In genomic region chr11:96390403-96390830, GRCh38 we compare ENCODE assay signal across 8 cellular contexts.
DNase-seq lines count a peak whose midpoint lies in the region; ATAC-seq and TF ChIP-seq lines count a peak whose summit lies in the region.

No MANE protein-coding gene starts in this region.

- ATAC-seq in GM19023 (IDR thresholded peaks at IDR 0.05; ENCODE audit: unreplicated experiment) = no peak

- H3K36me3 ChIP-seq in DOHH2 (ENCODE audit: control insufficient read depth, low read length) = peaks cover 26% of the 10 kb centered on the region
- no peaks in the 10 kb centered on the region for H3K36me3 ChIP-seq in MM.1S (replicated peaks; ENCODE audit: insufficient read depth, low read length)
- no peaks in the 10 kb centered on the region for H3K36me3 ChIP-seq in duodenal mucosa (ENCODE audit: control insufficient read depth in 1 of 2, insufficient read depth in 2 of 2, low read length in 2 of 2)
- no peaks in the 10 kb centered on the region for H3K36me3 ChIP-seq in mucosa of rectum (ENCODE audit: control insufficient read depth in 2 of 2, insufficient read depth in 2 of 2, low read length in 2 of 2)

- no peak for DNase-seq in MM.1S
- no peak for DNase-seq in SHP77 (lab: John Stamatoyannopoulos, UW)
- no peak for DNase-seq in MV-4-11 (lab: John Stamatoyannopoulos, UW)
- no peak for DNase-seq in NCI-H128 (lab: John Stamatoyannopoulos, UW; ENCODE audit: unreplicated experiment)

- H2AFZ ChIP-seq in MM.1S (ENCODE audit: low read length) = peak overlapping the region; percentile 91

- H3K27me3 ChIP-seq in DOHH2 (ENCODE audit: control insufficient read depth, low read length) = no peaks in the 10 kb centered on the region
- H3K27me3 ChIP-seq in MM.1S (replicated peaks; ENCODE audit: insufficient read depth, low read length) = no peaks in the 10 kb centered on the region
- H3K27me3 ChIP-seq in duodenal mucosa (ENCODE audit: control insufficient read depth in 1 of 2, insufficient read depth in 2 of 2, low read length in 2 of 2) = no peaks in the 10 kb centered on the region
- H3K27me3 ChIP-seq in mucosa of rectum (ENCODE audit: control insufficient read depth in 2 of 2, insufficient read depth in 2 of 2, low read length in 2 of 2) = no peaks in the 10 kb centered on the region

- H3F3A ChIP-seq in DOHH2 (ENCODE audit: control insufficient read depth, insufficient read depth) (0 out of 2 replicates have a peak, but pooled peaks cover 3% of the 10 kb centered on the region), MM.1S (ENCODE audit: insufficient read depth, low read length) (no peaks in the 10 kb centered on the region)

- no peak overlapping the region for H3K27ac ChIP-seq in DOHH2 (ENCODE audit: low read depth, low read length)
- peak overlapping the region; percentile 39; the same call in 1 of the 2 replicates for H3K27ac ChIP-seq in MM.1S (ENCODE audit: low read length)
- H3K27ac ChIP-seq in duodenal mucosa (ENCODE audit: low read depth, low read length) = peak overlapping the region; percentile 85
- H3K27ac ChIP-seq in mucosa of rectum (ENCODE audit: low read depth in 2 of 2, low read length in 2 of 2) = peak overlapping the region; percentile 92 to 97

- H3K9me2 ChIP-seq in DOHH2 (replicated peaks; ENCODE audit: control insufficient read depth, low read length) (no peaks in the 10 kb centered on the region), MM.1S (replicated peaks; ENCODE audit: insufficient read depth, low read length) (no peaks in the 10 kb centered on the region)

- H3K9ac ChIP-seq in MM.1S (ENCODE audit: low read length) = peak overlapping the region; percentile 65
- H3K9ac ChIP-seq in duodenal mucosa (ENCODE audit: low read depth in 1 of 2, low read length in 2 of 2) = peak overlapping the region; percentile 76 to 80
- H3K9ac ChIP-seq in mucosa of rectum (ENCODE audit: low read depth in 1 of 2, low read length in 2 of 2) = peak overlapping the region; percentile 89 to 94

- peak overlapping the region; percentile 84 for H3K4me2 ChIP-seq in DOHH2 (ENCODE audit: low read length)
- H3K4me2 ChIP-seq in MM.1S (ENCODE audit: low read depth, low read length) = peak overlapping the region; percentile 89

- H4K20me1 ChIP-seq in DOHH2 (ENCODE audit: control insufficient read depth, insufficient read depth, low read depth, low read length) (no peaks in the 10 kb centered on the region), MM.1S (ENCODE audit: insufficient read depth, low read length) (no peaks in the 10 kb centered on the region)

- TF ChIP-seq CTCF in DOHH2 (IDR thresholded peaks at IDR 0.05; ENCODE audit: low read depth, low read length, poor library complexity, severe bottlenecking) = no peak
- no peak for TF ChIP-seq CTCF in MM.1S (IDR thresholded peaks at IDR 0.05; ENCODE audit: low read length)

- H3K4me1 ChIP-seq in DOHH2 (ENCODE audit: control insufficient read depth, low read length) (peaks cover 28% of the 10 kb centered on the region), MM.1S (ENCODE audit: low read length) (0 out of 2 replicates have a peak, but pooled peaks cover 5% of the 10 kb centered on the region), duodenal mucosa (ENCODE audit: control insufficient read depth in 1 of 2, insufficient read depth in 2 of 2, low read length in 2 of 2) (peaks cover 14 to 19% of the 10 kb centered on the region in 2 donors), mucosa of rectum (ENCODE audit: control insufficient read depth in 2 of 2, insufficient read depth in 2 of 2, low read length in 2 of 2) (peaks cover 0 to 3% of the 10 kb centered on the region in 2 donors)

- H3K9me3 ChIP-seq in DOHH2 (ENCODE audit: control insufficient read depth, insufficient read depth, low read length) (no peaks in the 10 kb centered on the region), MM.1S (replicated peaks; ENCODE audit: insufficient read depth, low read length) (no peaks in the 10 kb centered on the region), duodenal mucosa (ENCODE audit: control insufficient read depth in 1 of 2, low read length in 2 of 2) (no peaks in the 10 kb centered on the region), mucosa of rectum (ENCODE audit: control insufficient read depth in 2 of 2, low read length in 2 of 2) (no peaks in the 10 kb centered on the region)

- H3K79me2 ChIP-seq in DOHH2 (ENCODE audit: control insufficient read depth, low read length) (peaks cover 50% of the 10 kb centered on the region), MM.1S (ENCODE audit: low read length) (peaks cover 19% of the 10 kb centered on the region)

- peak overlapping the region; percentile 85 for H3K4me3 ChIP-seq in DOHH2 (ENCODE audit: low read length)
- peak overlapping the region; percentile 82 for H3K4me3 ChIP-seq in MM.1S (ENCODE audit: low read length)
- H3K4me3 ChIP-seq in duodenal mucosa (ENCODE audit: low read depth in 1 of 2, low read length in 2 of 2) = peak overlapping the region; percentile 84 to 88
- peak overlapping the region; percentile 86 to 93 for H3K4me3 ChIP-seq in mucosa of rectum (ENCODE audit: low read length in 2 of 2)
